Comparison of ENCODE assay signal across 21 cellular contexts in genomic region chr2:144796956-144797355, GRCh38.
"Had no signal": no experiment of that assay in that cellular context is flagged by ENCODE, and none has a peak within 500 bp of the region (broad histone marks: within the 10 kb centered on the region; RNA-seq: fewer than 3 reads in every experiment).

No MANE protein-coding gene starts in this region.

- H3K9me3 ChIP-seq: left lung, tibial nerve had no signal

- H3K36me3 ChIP-seq: left lung, tibial nerve had no signal

- DNase-seq: activated CD4-positive, alpha-beta T cell treated with anti-CD3 and anti-CD28 coated beads for 36 hours; activated CD4-positive, CD25-positive, alpha-beta regulatory T cell; activated CD8-positive, alpha-beta memory T cell treated with anti-CD3 and anti-CD28 coated beads, Interleukin-2, amount 10 ng/mL, durations not matched to agents 7 days and 5 days; activated CD8-positive, alpha-beta T cell treated with anti-CD3 and anti-CD28 coated beads, Interleukin-2, amount 10 ng/mL, durations not matched to agents 7 days and 5 days; activated naive CD4-positive, alpha-beta T cell treated with Interleukin-2 at 50 U/mL for 16 hours; activated T-cell treated with anti-CD3 and anti-CD28 coated beads, Interleukin-2, amount 50 U/mL, for 72 hours; anterior cingulate cortex; dermis blood vessel endothelial cell; effector CD4-positive, alpha-beta T cell; foreskin fibroblast; left lung; naive B cell; occipital lobe; right cardiac atrium; stimulated activated CD4-positive, alpha-beta T cell treated with anti-CD3 and anti-CD28 coated beads, Interleukin-2, amount 100 ng/mL, for 48 hours; stimulated activated naive CD4-positive, alpha-beta T cell treated with Interleukin-2 at 50 U/mL for 16 hours; T-helper 1 cell had no signal

- H3K27ac ChIP-seq: epithelial cell of prostate, left lung had no signal

- H3K4me1 ChIP-seq: left lung, tibial nerve had no signal

- H3K27me3 ChIP-seq: left lung, tibial nerve had no signal

- H3K4me3 ChIP-seq: left lung, tibial nerve had no signal

- FAIRE-seq: bronchial epithelial cell, colon had no signal

- ATAC-seq: activated CD4-positive, alpha-beta T cell treated with anti-CD3 and anti-CD28 coated beads for 36 hours; activated CD8-positive, alpha-beta memory T cell treated with anti-CD3 and anti-CD28 coated beads, Interleukin-2, amount 10 ng/mL, durations not matched to agents 7 days and 5 days; activated CD8-positive, alpha-beta T cell treated with anti-CD3 and anti-CD28 coated beads, Interleukin-2, amount 10 ng/mL, durations not matched to agents 7 days and 5 days; activated T-cell treated with anti-CD3 and anti-CD28 coated beads, Interleukin-2, amount 50 U/mL, for 72 hours; left lung had no signal
